ENCODE assay signal across 19 cellular contexts in the genomic region with DNA sequence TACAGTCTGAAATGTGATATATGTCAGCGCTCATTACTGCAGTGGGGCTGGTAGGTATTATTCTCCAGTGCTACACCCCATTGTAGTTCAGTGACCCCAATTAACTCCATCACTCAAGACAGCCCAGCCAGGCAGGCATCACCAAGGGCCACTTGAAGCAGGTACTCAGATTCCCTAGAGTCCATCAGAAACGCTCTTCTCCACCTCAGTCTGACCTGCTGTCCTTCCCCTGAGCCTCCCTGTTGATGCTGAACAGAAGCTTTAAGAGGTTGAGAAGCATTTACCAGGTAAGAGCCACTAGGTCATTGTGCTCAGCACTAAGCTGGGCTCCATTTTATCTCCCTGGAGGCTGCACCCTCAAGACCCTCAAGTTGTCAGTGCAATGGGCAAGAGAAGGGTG.
"Had no signal": no experiment of that assay in that cellular context is flagged by ENCODE, and none has a peak within 500 bp of the region (broad histone marks: within the 10 kb centered on the region; RNA-seq: fewer than 3 reads in every experiment).

No MANE protein-coding gene starts in this region.

- H3K9me3 ChIP-seq: gastroesophageal sphincter, heart right ventricle, left ventricle myocardium inferior, ovary, psoas muscle, suprapubic skin, transverse colon had no signal

- ATAC-seq: activated CD4-positive, alpha-beta T cell treated with anti-CD3 and anti-CD28 coated beads for 36 hours; activated CD8-positive, alpha-beta memory T cell treated with anti-CD3 and anti-CD28 coated beads, Interleukin-2, amount 10 ng/mL, durations not matched to agents 7 days and 5 days; esophagus mucosa; gastroesophageal sphincter; heart right ventricle; psoas muscle; right cardiac atrium; stimulated activated naive CD8-positive, alpha-beta T cell treated with anti-CD3 and anti-CD28 coated beads, Interleukin-15, amount 100 ng/mL, for 72 hours had no signal

- H3K4me1 ChIP-seq: psoas muscle had no signal

- H3K36me3 ChIP-seq: cardiac muscle cell, gastroesophageal sphincter, left ventricle myocardium inferior, ovary, suprapubic skin, transverse colon had no signal

- H3K27ac ChIP-seq: cardiac muscle cell, gastroesophageal sphincter, heart right ventricle, left ventricle myocardium inferior, ovary, psoas muscle, suprapubic skin, transverse colon had no signal

- H3K4me3 ChIP-seq: cardiac muscle cell, gastroesophageal sphincter, heart right ventricle, left ventricle myocardium inferior, ovary, psoas muscle, suprapubic skin, transverse colon had no signal

- DNase-seq: activated CD4-positive, alpha-beta memory T cell treated with anti-CD3 and anti-CD28 coated beads, Interleukin-2, amount 10 ng/mL, durations not matched to agents 7 days and 5 days; activated CD4-positive, alpha-beta T cell treated with anti-CD3 and anti-CD28 coated beads for 36 hours; activated CD8-positive, alpha-beta memory T cell treated with anti-CD3 and anti-CD28 coated beads, Interleukin-2, amount 10 ng/mL, durations not matched to agents 7 days and 5 days; activated naive CD8-positive, alpha-beta T cell treated with anti-CD3 and anti-CD28 coated beads for 36 hours; amniotic stem cell; effector CD8-positive, alpha-beta T cell; heart right ventricle; left ventricle myocardium inferior; mammary epithelial cell; ovary; psoas muscle; right cardiac atrium; stimulated activated CD4-positive, alpha-beta T cell treated with anti-CD3 and anti-CD28 coated beads, Interleukin-4, amount 100 ng/mL, for 1 hour; stimulated activated naive CD8-positive, alpha-beta T cell treated with anti-CD3 and anti-CD28 coated beads, Interleukin-15, amount 100 ng/mL, for 72 hours; transverse colon had no signal

- H3K27me3 ChIP-seq: cardiac muscle cell, gastroesophageal sphincter, heart right ventricle, ovary, suprapubic skin, transverse colon had no signal
